Comparison of ENCODE assay signal across 8 cellular contexts in genomic region chr7:322111-322671, GRCh38. TPM values are rescaled to one million over a fixed set of nuclear protein-coding genes. Genes with fewer than 3 reads are reported as not detected.
DNase-seq lines count a peak whose midpoint lies in the region; ATAC-seq and TF ChIP-seq lines count a peak whose summit lies in the region.

No MANE protein-coding gene starts in this region.

- H3K4me3 Mint-ChIP-seq in MCF 10A (ENCODE audit: unreplicated experiment): no peak overlapping the region

- TF ChIP-seq CTCF in WI38 (IDR thresholded peaks at IDR 0.05; ENCODE audit: low read depth, low read length) (peak; percentile 73), MCF 10A (IDR thresholded peaks at IDR 0.05; ENCODE audit: unreplicated experiment) (peak; percentile 94)

- CTCF ChIA-PET in MCF 10A (lab: Yijun Ruan, JAX): interaction anchor here (0.6 to 1.9 kb wide), 21 partner anchors 10 to 551 kb away, joined by 3 to 13 read pairs (median 5); no protein-coding TSS in a partner anchor

- DNase-seq in NCI-H2227 (lab: John Stamatoyannopoulos, UW; ENCODE audit: unreplicated experiment): peak; percentile 64
- DNase-seq in NCI-H2227 treated with DMSO at 0.1 percent for 48 hours (lab: John Stamatoyannopoulos, UW): no peak
- peak; percentile 62 for DNase-seq in MCF 10A (ENCODE audit: unreplicated experiment)
- DNase-seq in left colon: peak; percentile 70 to 88
- peak; percentile 79 for DNase-seq in stimulated activated CD4-positive, alpha-beta T cell treated with anti-CD3 and anti-CD28 coated beads, Interleukin-2, amount 100 ng/mL, for 4 hours (ENCODE audit: low read depth)

- peaks cover 39% of the 10 kb centered on the region for H3K27me3 Mint-ChIP-seq in MCF 10A (ENCODE audit: insufficient read depth, unreplicated experiment)

- no TSS peak for BruUV-seq in MCF 10A (replicated peaks; lab: Mats Ljungman, UMichigan)

- H3K36me3 Mint-ChIP-seq in MCF 10A (ENCODE audit: insufficient read depth, unreplicated experiment): no peaks in the 10 kb centered on the region

- H3K27ac Mint-ChIP-seq in MCF 10A (ENCODE audit: low read depth, unreplicated experiment): no peak overlapping the region

- POLR2A ChIA-PET in MCF 10A (lab: Yijun Ruan, JAX): no interaction called here

- peak; percentile 57 for ATAC-seq in left colon
- ATAC-seq in HG02571 (IDR thresholded peaks at IDR 0.05; ENCODE audit: unreplicated experiment): no peak

- no peak overlapping the region for H3K4me3 ChIP-seq in WI38 (ENCODE audit: low read depth, low read length)

- H3K4me1 Mint-ChIP-seq in MCF 10A (ENCODE audit: insufficient read depth, unreplicated experiment): no peaks in the 10 kb centered on the region

- H3K9me3 Mint-ChIP-seq in MCF 10A (ENCODE audit: unreplicated experiment): no peaks in the 10 kb centered on the region

- intact Hi-C loops in MCF 10A (cut with micrococcal nuclease) (loop anchor here (10.0 kb wide), 1 partner anchor 553 kb away; the partner anchor contains the start of gene GET4), left colon (cut with DNase I, micrococcal nuclease) (loop anchor here (5.0 kb wide), 2 partner anchors 450 to 455 kb away; no protein-coding TSS in a partner anchor)

- peak; percentile 87 for TF ChIP-seq RAD21 in Ishikawa (IDR thresholded peaks at IDR 0.05; ENCODE audit: low read depth)

- no peak for TF ChIP-seq EP300 in Ishikawa (IDR thresholded peaks at IDR 0.05; ENCODE audit: borderline replicate concordance)

TF ChIP-seq in Ishikawa, 13 proteins besides CTCF, POLR2A, EP300 and RAD21:
- TF ChIP-seq TAF1 (IDR thresholded peaks at IDR 0.05; ENCODE audit: low read depth) (no peak), ZBTB7A (IDR thresholded peaks at IDR 0.05; ENCODE audit: low read depth) (no peak), MAX (IDR thresholded peaks at IDR 0.05) (peak; percentile 34; the same call in 1 of the 2 replicates)

RNA-seq across cellular contexts. Expression of gene FOXL3, which starts 32.2 kb away (rescaled TPM):
- total RNA-seq in MCF 10A (2022) (not detected in 2 replicates), left colon (under 1 TPM in 1 of 2 donors, not detected in 1; 0.92 TPM)
